In genomic region chr2:160019374-160020098, GRCh38 we compare ENCODE assay signal across 10 cellular contexts. TPM values are rescaled to one million over a fixed set of nuclear protein-coding genes. Genes with fewer than 3 reads are reported as not detected.
"Had no signal": no experiment of that assay in that cellular context is flagged by ENCODE, and none has a peak within 500 bp of the region (broad histone marks: within the 10 kb centered on the region; RNA-seq: fewer than 3 reads in every experiment).

No MANE protein-coding gene starts in this region.

- H3K4me1 ChIP-seq: HAP-1 had no signal

- H3K9me3 ChIP-seq: HAP-1 had no signal

- H3K4me3 ChIP-seq: GM23248, HAP-1 had no signal

- H3K27ac ChIP-seq: GM23248, HL-60 had no signal

- ATAC-seq: HCT116, HepG2 had no signal

- H3K36me3 ChIP-seq: HAP-1 had no signal

- DNase-seq: GM23248, GOT3, H7, HFFc6, KBM-7 had no signal

- FAIRE-seq: HepG2 had no signal

RNA-seq across cellular contexts. Expression of gene PLA2R1, which starts 42.9 kb away (rescaled TPM):
- total RNA-seq: HepG2 had no signal
- polyA plus RNA-seq: HepG2, IgD-negative memory B cell had no signal
